Comparison of ENCODE assay signal across 8 cellular contexts in genomic region chr13:42049454-42049780, GRCh38. TPM values are rescaled to one million over a fixed set of nuclear protein-coding genes. Genes with fewer than 3 reads are reported as not detected.
A peak's percentile ranks its signal among the peaks of the same experiment; 100 is the strongest.
DNase-seq lines count a peak whose midpoint lies in the region; ATAC-seq and TF ChIP-seq lines count a peak whose summit lies in the region.

No MANE protein-coding gene starts in this region.

- peaks cover 0 to 11% (median 0%) of the 10 kb centered on the region in 5 donors for H3K36me3 Mint-ChIP-seq in naive thymus-derived CD4-positive, alpha-beta T cell

- H3K27me3 ChIP-seq in naive thymus-derived CD4-positive, alpha-beta T cell (ENCODE audit: control insufficient read depth in 2 of 2, insufficient read depth in 2 of 2, low read length in 2 of 2) = no peaks in the 10 kb centered on the region

- peak overlapping the region; percentile 82 to 96 (median 89) for H3K4me3 Mint-ChIP-seq in naive thymus-derived CD4-positive, alpha-beta T cell

- peak overlapping the region; percentile 68 to 79 for H3K4me3 ChIP-seq in cardiac fibroblast (replicated peaks in 1 of 2; ENCODE audit: low read depth in 2 of 2, low read length in 2 of 2)
- peak overlapping the region; percentile 84 for H3K4me3 ChIP-seq in naive thymus-derived CD4-positive, alpha-beta T cell (ENCODE audit: low read length)

- H3K9me3 Mint-ChIP-seq in naive thymus-derived CD4-positive, alpha-beta T cell = no peaks in the 10 kb centered on the region

- H3K27ac ChIP-seq in naive thymus-derived CD4-positive, alpha-beta T cell (ENCODE audit: low read depth, low read length) = peak overlapping the region; percentile 16

- peaks cover 6 to 41% (median 15%) of the 10 kb centered on the region in 7 donors for H3K4me1 Mint-ChIP-seq in naive thymus-derived CD4-positive, alpha-beta T cell

- DNase-seq in cardiac fibroblast (ENCODE audit: low read depth in 2 of 2) (no peak), GM20000 (ENCODE audit: low spot score) (no peak), LoVo (ENCODE audit: low spot score) (no peak), globus pallidus (ENCODE audit: low spot score) (no peak), A172 (ENCODE audit: low spot score) (no peak)
- DNase-seq in naive thymus-derived CD4-positive, alpha-beta T cell = no peak

- H3K9me3 ChIP-seq in naive thymus-derived CD4-positive, alpha-beta T cell (ENCODE audit: control insufficient read depth in 2 of 3, low read length in 3 of 3) = no peaks in the 10 kb centered on the region

- H3K27me3 Mint-ChIP-seq in naive thymus-derived CD4-positive, alpha-beta T cell = peaks cover 0 to 15% (median 0%) of the 10 kb centered on the region in 5 donors

- POLR2A ChIA-PET in naive thymus-derived CD4-positive, alpha-beta T cell (lab: Charles Lee) = interaction anchor here (2.7 kb wide), 1 partner anchor 88 kb away, joined by 12 read pairs; the partner anchor contains the start of gene VWA8

- peak; percentile 11 for ATAC-seq in GM18870 (IDR thresholded peaks at IDR 0.05; ENCODE audit: unreplicated experiment)
- peak; percentile 8 for ATAC-seq in HG03571 (IDR thresholded peaks at IDR 0.05; ENCODE audit: unreplicated experiment)
- no peak for ATAC-seq in naive thymus-derived CD4-positive, alpha-beta T cell

- CTCF ChIA-PET in naive thymus-derived CD4-positive, alpha-beta T cell (lab: Charles Lee) = no interaction called here

- peaks cover 5 to 9% of the 10 kb centered on the region in 2 donors for H3K4me1 ChIP-seq in naive thymus-derived CD4-positive, alpha-beta T cell (ENCODE audit: control insufficient read depth in 2 of 2, insufficient read depth in 2 of 2, low read length in 2 of 2)

- peak overlapping the region in 2 of 9 donors; percentile 38 to 74 for H3K27ac Mint-ChIP-seq in naive thymus-derived CD4-positive, alpha-beta T cell

- TF ChIP-seq CTCF in cardiac fibroblast (IDR thresholded peaks at IDR 0.05; ENCODE audit: low read depth, low read length) (no peak), GM20000 (IDR thresholded peaks at IDR 0.05; ENCODE audit: extremely low read depth, missing control alignments) (no peak)

- H3K36me3 ChIP-seq in naive thymus-derived CD4-positive, alpha-beta T cell (ENCODE audit: control insufficient read depth in 2 of 3, insufficient read depth in 3 of 3, low read length in 3 of 3) = peaks cover 0 to 3% (median 0%) of the 10 kb centered on the region in 3 experiments

- intact Hi-C loops in naive thymus-derived CD4-positive, alpha-beta T cell (cut with micrococcal nuclease) = loop anchor here (2.0 to 10.0 kb wide), 10 partner anchors 61 to 1275 kb away; partner anchors contain the start of genes VWA8 (in 2 of the 2), KBTBD6 (in 1 of the 2), MRPS31 (in 1 of the 2) and NAA16 (in 1 of the 2)

RNA-seq across cellular contexts. Expression of gene DGKH, which starts 1.0 kb away (rescaled TPM):
- 10 to 100 TPM in 1 of 5 experiments, 1 to 10 TPM in 4; 6.5 to 16.4 (median 7.1) TPM for total RNA-seq in naive thymus-derived CD4-positive, alpha-beta T cell
- polyA plus RNA-seq in naive thymus-derived CD4-positive, alpha-beta T cell = 1 to 10 TPM in 1 of 2 donors, under 1 TPM in 1; 0.85 to 1.2 TPM
- 3.8 and 5.3 TPM in 2 replicates for total RNA-seq in A172 (2014; rRNA removed; shearing (Covaris generic))
